Comparison of ENCODE assay signal across 8 cellular contexts in the genomic region with DNA sequence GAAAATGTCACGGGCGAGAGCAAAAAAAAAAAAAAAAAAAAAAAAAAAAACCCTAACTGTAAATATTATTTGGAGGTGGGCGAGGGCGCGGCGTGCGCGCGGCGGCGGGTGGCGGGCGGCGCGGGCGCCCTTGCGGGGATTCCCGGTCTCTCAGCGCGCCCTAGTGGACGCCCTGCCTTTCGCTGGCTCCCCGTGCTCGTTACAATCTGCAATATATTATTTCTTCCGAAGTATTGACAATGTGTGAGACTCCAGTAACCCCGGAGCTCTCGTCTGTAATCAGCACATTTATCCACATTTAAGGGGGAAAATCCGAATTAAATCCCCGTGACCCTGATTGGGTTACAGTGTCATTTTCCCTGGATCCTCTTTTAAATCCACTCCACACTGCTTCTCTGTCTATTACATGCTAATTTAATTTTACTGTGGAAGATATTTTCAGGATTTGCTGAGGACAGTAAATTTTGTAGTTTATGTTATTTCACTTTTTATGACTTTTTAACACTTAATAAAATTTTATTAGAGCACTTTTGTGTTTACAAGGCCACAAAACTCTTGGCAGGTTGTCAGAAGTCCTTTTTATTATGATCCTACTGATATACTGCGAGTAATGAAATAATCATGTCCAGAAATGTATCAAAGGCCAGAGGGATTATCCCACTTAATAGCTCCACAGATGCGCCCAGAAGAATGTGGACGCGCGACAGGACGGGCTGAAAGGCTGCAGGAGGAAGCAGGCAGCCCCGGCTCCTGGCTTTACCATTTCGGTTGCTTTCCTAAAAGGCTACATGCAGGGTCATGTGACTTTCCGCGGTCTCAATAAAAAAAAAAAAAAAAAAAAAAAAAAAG.
DNase-seq lines count a peak whose midpoint lies in the region; ATAC-seq and TF ChIP-seq lines count a peak whose summit lies in the region.

No MANE protein-coding gene starts in this region.

- intact Hi-C loops in CD4-positive, alpha-beta T cell (cut with DNase I, micrococcal nuclease): loop anchor here in 1 of 2 experiments (5.0 kb wide), 1 partner anchor 511 kb away; the partner anchor contains the start of gene HOXD8
- intact Hi-C loops in esophagus muscularis mucosa (cut with DNase I): loop anchor here (2.0 to 5.0 kb wide), 5 partner anchors 86 to 511 kb away; partner anchors contain the start of gene HOXD8

- no peaks in the 10 kb centered on the region for H3K9me3 Mint-ChIP-seq in CD4-positive, alpha-beta T cell
- no peaks in the 10 kb centered on the region for H3K9me3 Mint-ChIP-seq in activated T-cell treated with anti-CD3 and anti-CD28 coated beads, Interleukin-2, amount 50 U/mL, for 24 hours
- H3K9me3 Mint-ChIP-seq in stimulated activated naive CD8-positive, alpha-beta T cell treated with anti-CD3 and anti-CD28 coated beads, Interleukin-15, Interleukin-2, amounts not matched to agents 100 ng/mL and 50 ng/mL, for 24 hours: no peaks in the 10 kb centered on the region

- no peaks in the 10 kb centered on the region for H3K9me3 ChIP-seq in CD4-positive, alpha-beta T cell (ENCODE audit: control insufficient read depth, low read length)
- no peaks in the 10 kb centered on the region for H3K9me3 ChIP-seq in esophagus muscularis mucosa

- peaks cover 8 to 15% (median 10%) of the 10 kb centered on the region in 4 donors for H3K4me1 ChIP-seq in esophagus muscularis mucosa

- H3K27ac Mint-ChIP-seq in CD4-positive, alpha-beta T cell: no peak overlapping the region
- H3K27ac Mint-ChIP-seq in activated T-cell treated with anti-CD3 and anti-CD28 coated beads, Interleukin-2, amount 50 U/mL, for 24 hours: no peak overlapping the region
- H3K27ac Mint-ChIP-seq in stimulated activated naive CD8-positive, alpha-beta T cell treated with anti-CD3 and anti-CD28 coated beads, Interleukin-15, Interleukin-2, amounts not matched to agents 100 ng/mL and 50 ng/mL, for 24 hours: no peak overlapping the region

- CTCF ChIA-PET in CD4-positive, alpha-beta T cell (lab: Charles Lee): interaction anchor here (0.6 to 2.0 kb wide), 4 partner anchors 14 to 1963 kb away, joined by 3 to 6 read pairs (median 3); no protein-coding TSS in a partner anchor

- peak; percentile 19 to 62 (median 38) for DNase-seq in CD4-positive, alpha-beta T cell
- DNase-seq in HL-60 (ENCODE audit: low read depth in 1 of 2, low spot score in 1 of 2) (peak in 1 of 2 experiments; percentile 39), NOMO-1 treated with DMSO at 0.1 percent for 48 hours (lab: John Stamatoyannopoulos, UW; ENCODE audit: unreplicated experiment) (peak; percentile 46), esophagus muscularis mucosa (ENCODE audit: extremely low spot score) (no peak), myocyte (ENCODE audit: low read depth) (peak; percentile 57)
- DNase-seq in activated T-cell treated with anti-CD3 and anti-CD28 coated beads, Interleukin-2, amount 50 U/mL, for 24 hours: peak; percentile 71

- TF ChIP-seq EP300 in esophagus muscularis mucosa (IDR thresholded peaks at IDR 0.05): no peak

- no peaks in the 10 kb centered on the region for H3K36me3 Mint-ChIP-seq in CD4-positive, alpha-beta T cell (ENCODE audit: low read depth)
- no peaks in the 10 kb centered on the region for H3K36me3 Mint-ChIP-seq in activated T-cell treated with anti-CD3 and anti-CD28 coated beads, Interleukin-2, amount 50 U/mL, for 24 hours (ENCODE audit: low read depth)
- H3K36me3 Mint-ChIP-seq in stimulated activated naive CD8-positive, alpha-beta T cell treated with anti-CD3 and anti-CD28 coated beads, Interleukin-15, Interleukin-2, amounts not matched to agents 100 ng/mL and 50 ng/mL, for 24 hours (ENCODE audit: low read depth): no peaks in the 10 kb centered on the region

- POLR2A ChIA-PET in CD4-positive, alpha-beta T cell (lab: Charles Lee): no interaction called here

- peak; percentile 80 for ATAC-seq in CD4-positive, alpha-beta T cell (ENCODE audit: poor library complexity)
- peak; percentile 90 for ATAC-seq in GM19455 (IDR thresholded peaks at IDR 0.05; ENCODE audit: unreplicated experiment)

- TF ChIP-seq CTCF in CD4-positive, alpha-beta T cell (IDR thresholded peaks at IDR 0.05): peak; percentile 41
- TF ChIP-seq CTCF in HL-60 (IDR thresholded peaks at IDR 0.05; ENCODE audit: insufficient read depth, low read length) (peak; percentile 59), esophagus muscularis mucosa (IDR thresholded peaks at IDR 0.05) (peak; percentile 69 to 77 (median 73))

- no peak for TF ChIP-seq POLR2A in esophagus muscularis mucosa (IDR thresholded peaks at IDR 0.05; ENCODE audit: low read depth)

- H3K27me3 Mint-ChIP-seq in CD4-positive, alpha-beta T cell: peaks cover 81% of the 10 kb centered on the region
- peaks cover 73% of the 10 kb centered on the region for H3K27me3 Mint-ChIP-seq in activated T-cell treated with anti-CD3 and anti-CD28 coated beads, Interleukin-2, amount 50 U/mL, for 24 hours
- peaks cover 68% of the 10 kb centered on the region for H3K27me3 Mint-ChIP-seq in stimulated activated naive CD8-positive, alpha-beta T cell treated with anti-CD3 and anti-CD28 coated beads, Interleukin-15, Interleukin-2, amounts not matched to agents 100 ng/mL and 50 ng/mL, for 24 hours

- peaks cover 79% of the 10 kb centered on the region for H3K27me3 ChIP-seq in CD4-positive, alpha-beta T cell (ENCODE audit: control insufficient read depth, insufficient read depth, low read length)
- H3K27me3 ChIP-seq in HL-60 (ENCODE audit: insufficient read depth, poor library complexity, severe bottlenecking): peaks cover 63% of the 10 kb centered on the region
- H3K27me3 ChIP-seq in esophagus muscularis mucosa: peaks cover 0 to 94% (median 11%) of the 10 kb centered on the region in 4 donors

- peaks cover 8% of the 10 kb centered on the region for H3K4me1 Mint-ChIP-seq in CD4-positive, alpha-beta T cell (ENCODE audit: low read depth)
- peaks cover 5% of the 10 kb centered on the region for H3K4me1 Mint-ChIP-seq in activated T-cell treated with anti-CD3 and anti-CD28 coated beads, Interleukin-2, amount 50 U/mL, for 24 hours (ENCODE audit: low read depth)
- peaks cover 4% of the 10 kb centered on the region for H3K4me1 Mint-ChIP-seq in stimulated activated naive CD8-positive, alpha-beta T cell treated with anti-CD3 and anti-CD28 coated beads, Interleukin-15, Interleukin-2, amounts not matched to agents 100 ng/mL and 50 ng/mL, for 24 hours (ENCODE audit: low read depth)

- 14% methylated on average over 30 of the region's 39 CpGs for WGBS in esophagus muscularis mucosa

- H3K4me3 Mint-ChIP-seq in CD4-positive, alpha-beta T cell: peak overlapping the region; percentile 62
- peak overlapping the region; percentile 67 for H3K4me3 Mint-ChIP-seq in activated T-cell treated with anti-CD3 and anti-CD28 coated beads, Interleukin-2, amount 50 U/mL, for 24 hours
- H3K4me3 Mint-ChIP-seq in stimulated activated naive CD8-positive, alpha-beta T cell treated with anti-CD3 and anti-CD28 coated beads, Interleukin-15, Interleukin-2, amounts not matched to agents 100 ng/mL and 50 ng/mL, for 24 hours: peak overlapping the region; percentile 65

- no peak overlapping the region for H3K27ac ChIP-seq in CD4-positive, alpha-beta T cell (ENCODE audit: low read depth, low read length)
- H3K27ac ChIP-seq in HL-60 (replicated peaks): no peak overlapping the region
- H3K27ac ChIP-seq in esophagus muscularis mucosa (replicated peaks in 1 of 4): peak overlapping the region in 3 of 4 donors; percentile 66 to 76 (median 70)

- no peaks in the 10 kb centered on the region for H3K36me3 ChIP-seq in esophagus muscularis mucosa

- H3K4me3 ChIP-seq in HL-60 (replicated peaks; ENCODE audit: insufficient read depth, low read length): peak overlapping the region; percentile 34
- H3K4me3 ChIP-seq in esophagus muscularis mucosa: peak overlapping the region; percentile 63 to 76 (median 66)

Comparison
In these comparisons a context has a peak if more than half of its experiments do, and no peak if none do; other contexts are left out.
1. H3K27ac ChIP-seq: peak in esophagus muscularis mucosa (3 of 4); none in CD4-positive, alpha-beta T cell (single experiment) and HL-60 (single experiment).
2. Peak in every context shown above with its lines, with median percentiles within 50 percentile points of each other: H3K4me3 Mint-ChIP-seq and CTCF ChIP-seq.